ENCODE assay signal across 20 cellular contexts in genomic region chr6:161658216-161658615, GRCh38.
"Had no signal": no experiment of that assay in that cellular context is flagged by ENCODE, and none has a peak within 500 bp of the region (broad histone marks: within the 10 kb centered on the region; RNA-seq: fewer than 3 reads in every experiment).

No MANE protein-coding gene starts in this region.

- H3K4me1 Mint-ChIP-seq: endodermal cell; stimulated activated naive B cell treated with anti-CD40 and anti-IgM and Interleukin-4, amounts not matched to agents 10 μg/mL and 1 μg/mL and 100 μg/mL, for 72 hours; stimulated activated naive CD8-positive, alpha-beta T cell treated with anti-CD3 and anti-CD28 coated beads, Interleukin-15, amount 100 ng/mL, for 72 hours had no signal

- H3K4me3 Mint-ChIP-seq: endodermal cell; stimulated activated naive B cell treated with anti-CD40 and anti-IgM and Interleukin-4, amounts not matched to agents 10 μg/mL and 1 μg/mL and 100 μg/mL, for 72 hours; stimulated activated naive CD8-positive, alpha-beta T cell treated with anti-CD3 and anti-CD28 coated beads, Interleukin-15, amount 100 ng/mL, for 72 hours had no signal

- H3K36me3 ChIP-seq: heart left ventricle, neutrophil, right atrium auricular region, sigmoid colon, transverse colon had no signal

- H3K27me3 ChIP-seq: heart left ventricle, neutrophil, right atrium auricular region, sigmoid colon, testis, transverse colon had no signal

- H3K27me3 Mint-ChIP-seq: stimulated activated naive B cell treated with anti-CD40 and anti-IgM and Interleukin-4, amounts not matched to agents 10 μg/mL and 1 μg/mL and 100 μg/mL, for 72 hours; stimulated activated naive CD8-positive, alpha-beta T cell treated with anti-CD3 and anti-CD28 coated beads, Interleukin-15, amount 100 ng/mL, for 72 hours had no signal

- H3K4me3 ChIP-seq: heart left ventricle, lung, right atrium auricular region, sigmoid colon, skin epidermis, testis, transverse colon had no signal

- H3K27ac Mint-ChIP-seq: endodermal cell; stimulated activated naive B cell treated with anti-CD40 and anti-IgM and Interleukin-4, amounts not matched to agents 10 μg/mL and 1 μg/mL and 100 μg/mL, for 72 hours had no signal

- ATAC-seq: heart left ventricle; left cardiac atrium; left ventricle myocardium superior; stimulated activated naive B cell treated with anti-CD40 and anti-IgM and Interleukin-4, amounts not matched to agents 10 μg/mL and 1 μg/mL and 100 μg/mL, for 72 hours; stimulated activated naive CD8-positive, alpha-beta T cell treated with anti-CD3 and anti-CD28 coated beads, Interleukin-15, amount 100 ng/mL, for 72 hours had no signal

- H3K4me1 ChIP-seq: heart left ventricle, right atrium auricular region, sigmoid colon, testis, transverse colon had no signal

- DNase-seq: effector CD4-positive, alpha-beta T cell; endodermal cell; foreskin melanocyte; heart left ventricle; hippocampal formation; left cardiac atrium; left ventricle myocardium superior; mesenchymal stem cell; midbrain; sigmoid colon; stimulated activated CD4-positive, alpha-beta T cell treated with anti-CD3 and anti-CD28 coated beads, Interleukin-2, amount 100 ng/mL, for 24 hours; stimulated activated CD4-positive, alpha-beta T cell treated with anti-CD3 and anti-CD28 coated beads, Interleukin-4, amount 100 ng/mL, for 4 hours; stimulated activated naive B cell treated with anti-CD40 and anti-IgM and Interleukin-4, amounts not matched to agents 10 μg/mL and 1 μg/mL and 100 μg/mL, for 72 hours; stimulated activated naive CD8-positive, alpha-beta T cell treated with anti-CD3 and anti-CD28 coated beads, Interleukin-15, amount 100 ng/mL, for 72 hours; testis; transverse colon had no signal

- H3K27ac ChIP-seq: heart left ventricle, neutrophil, right atrium auricular region, sigmoid colon, skin epidermis, testis, transverse colon had no signal

- H3K9me3 ChIP-seq: heart left ventricle, neutrophil, right atrium auricular region, testis, transverse colon had no signal
